Comparison of ENCODE assay signal across 8 cellular contexts in the genomic region with DNA sequence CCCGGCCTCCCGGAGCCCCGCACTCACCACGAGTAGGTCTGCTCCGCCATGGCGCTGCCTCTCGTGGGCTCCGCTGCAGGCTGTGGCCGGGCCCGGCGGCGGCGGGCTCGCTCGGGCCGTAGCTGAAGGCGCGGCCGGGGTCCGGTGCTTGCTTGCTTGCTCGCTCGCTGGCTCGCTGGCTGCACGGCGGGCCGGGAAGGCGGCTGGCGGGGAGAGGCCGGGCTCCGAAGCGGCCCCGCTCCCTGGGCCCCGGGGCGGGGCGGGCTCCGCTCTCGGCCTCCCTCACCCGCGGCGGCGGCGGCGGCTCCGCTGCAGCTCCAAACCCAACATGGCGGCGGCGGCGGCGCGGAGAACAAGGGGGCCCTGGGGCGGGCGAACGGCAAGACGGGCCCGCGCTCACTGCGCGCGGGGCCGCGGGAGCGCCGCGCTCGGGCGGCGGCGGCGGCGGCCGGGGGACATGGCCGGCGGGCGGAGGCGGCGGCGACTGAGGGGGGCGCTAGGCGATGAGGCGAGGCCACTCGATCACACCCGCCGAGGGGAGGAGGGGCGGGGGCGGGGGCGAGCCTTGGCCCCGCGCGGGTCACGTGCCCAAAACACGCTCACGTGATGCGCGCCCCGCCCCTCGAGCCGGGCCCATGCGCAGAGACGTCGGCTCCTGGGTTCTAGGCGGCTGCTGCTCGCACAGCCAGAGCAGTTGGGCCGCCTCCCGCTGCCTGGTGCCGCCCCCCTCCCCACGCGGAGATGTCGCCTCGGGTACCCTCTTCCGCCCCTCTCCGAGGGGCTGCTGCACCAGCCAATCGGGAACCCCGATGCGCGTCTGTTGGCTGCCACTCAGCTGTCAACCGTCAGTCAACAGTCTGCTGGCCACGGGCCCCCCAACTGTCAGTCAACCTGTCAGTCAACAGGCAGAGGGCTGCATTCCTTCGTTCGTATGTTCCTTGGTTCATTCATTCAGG. TPM values are rescaled to one million over a fixed set of nuclear protein-coding genes. Genes with fewer than 3 reads are reported as not detected.
A peak's percentile ranks its signal among the peaks of the same experiment; 100 is the strongest.
DNase-seq lines count a peak whose midpoint lies in the region; ATAC-seq, FAIRE-seq and TF ChIP-seq lines count a peak whose summit lies in the region.

A gene with protein sequence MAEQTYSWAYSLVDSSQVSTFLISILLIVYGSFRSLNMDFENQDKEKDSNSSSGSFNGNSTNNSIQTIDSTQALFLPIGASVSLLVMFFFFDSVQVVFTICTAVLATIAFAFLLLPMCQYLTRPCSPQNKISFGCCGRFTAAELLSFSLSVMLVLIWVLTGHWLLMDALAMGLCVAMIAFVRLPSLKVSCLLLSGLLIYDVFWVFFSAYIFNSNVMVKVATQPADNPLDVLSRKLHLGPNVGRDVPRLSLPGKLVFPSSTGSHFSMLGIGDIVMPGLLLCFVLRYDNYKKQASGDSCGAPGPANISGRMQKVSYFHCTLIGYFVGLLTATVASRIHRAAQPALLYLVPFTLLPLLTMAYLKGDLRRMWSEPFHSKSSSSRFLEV (minus strand): TSS at position 541 of the 956 bp plus-strand sequence. CDS start 491 bp downstream, at position 50.

- peaks cover 27% of the 10 kb centered on the region for H3K4me1 Mint-ChIP-seq in activated CD8-positive, alpha-beta memory T cell treated with anti-CD3 and anti-CD28 coated beads, Interleukin-2, amount 10 ng/mL, durations not matched to agents 7 days and 5 days

- no peak within 1 kb of the TSS for H2AK5ac ChIP-seq in H1 (ENCODE audit: low read depth, low read length)
- no peak within 1 kb of the TSS for H2AK5ac ChIP-seq in mesendoderm (ENCODE audit: low read length)

- H4K8ac ChIP-seq in H1 (ENCODE audit: extremely low read depth, insufficient read depth, low read length) (peak within 1 kb of the TSS; percentile 93), mesendoderm (ENCODE audit: low read depth, low read length) (no peak within 1 kb of the TSS)

- H3K36me3 ChIP-seq in H1 (ENCODE audit: control insufficient read depth in 2 of 4, insufficient read depth in 4 of 4, low read length in 3 of 4) (no peaks in the 10 kb centered on the region; a peak in 1 of 8 replicates), mesendoderm (ENCODE audit: control insufficient read depth, insufficient read depth, low read length) (no peaks in the 10 kb centered on the region)

- H3K36me3 Mint-ChIP-seq in activated CD8-positive, alpha-beta memory T cell treated with anti-CD3 and anti-CD28 coated beads, Interleukin-2, amount 10 ng/mL, durations not matched to agents 7 days and 5 days: peaks cover 14% of the 10 kb centered on the region

- H2BK15ac ChIP-seq in H1 (ENCODE audit: low read length): no peak within 1 kb of the TSS
- no peak within 1 kb of the TSS for H2BK15ac ChIP-seq in mesendoderm (replicated peaks; ENCODE audit: low read depth)

- H3K9ac ChIP-seq in H1 (replicated peaks in 1 of 4; ENCODE audit: extremely low read depth in 1 of 4, low read depth in 3 of 4, low read length in 3 of 4) (peak within 1 kb of the TSS; percentile 65 to 98 (median 76)), mesendoderm (ENCODE audit: low read length) (peak within 1 kb of the TSS; percentile 81)

- H3K79me2 ChIP-seq in H1 (ENCODE audit: control insufficient read depth in 1 of 2, insufficient read depth in 2 of 2, low read length in 2 of 2) (peaks cover 9 to 43% of the 10 kb centered on the region in 2 experiments), mesendoderm (ENCODE audit: control insufficient read depth, insufficient read depth, low read length) (peaks cover 23% of the 10 kb centered on the region)

- no peak within 1 kb of the TSS for H3K23ac ChIP-seq in H1 (ENCODE audit: insufficient read length)
- H3K23ac ChIP-seq in mesendoderm (ENCODE audit: low read length): peak within 1 kb of the TSS; percentile 7

- H4K5ac ChIP-seq in H1 (ENCODE audit: insufficient read length, low read depth, low read length) (peak within 1 kb of the TSS; percentile 19), mesendoderm (ENCODE audit: low read length) (no peak within 1 kb of the TSS)

- peaks cover 11% of the 10 kb centered on the region for H3K23me2 ChIP-seq in H1 (ENCODE audit: low read depth, low read length)

- POLR2A ChIA-PET in H1 (lab: Charles Lee; ENCODE audit: partially characterized antibody): interaction anchor here (0.9 to 2.2 kb wide), 7 partner anchors 12 to 100 kb away, joined by 3 to 6 read pairs (median 4); no protein-coding TSS in a partner anchor

- no peak within 1 kb of the TSS for H2BK12ac ChIP-seq in H1 (ENCODE audit: low read depth, low read length)

- peaks cover 0 to 3% (median 0%) of the 10 kb centered on the region in 4 experiments; a peak in 4 of 7 replicates for H3K4me1 ChIP-seq in H1 (replicated peaks in 1 of 4; ENCODE audit: control insufficient read depth in 3 of 4, insufficient read depth in 4 of 4, low read length in 3 of 4)
- H3K4me1 ChIP-seq in mesendoderm (ENCODE audit: control insufficient read depth, low read depth, low read length): no peaks in the 10 kb centered on the region

- no peak within 1 kb of the TSS; the same call in 1 of the 2 replicates for H2AFZ ChIP-seq in H1 (ENCODE audit: low read length)

- peaks cover 0 to 10% of the 10 kb centered on the region in 2 experiments for H4K20me1 ChIP-seq in H1 (replicated peaks in 1 of 2; ENCODE audit: control insufficient read depth in 1 of 2, insufficient read depth in 2 of 2, low read length in 2 of 2)

- no peak within 1 kb of the TSS for H4K91ac ChIP-seq in H1 (replicated peaks; ENCODE audit: insufficient read length, low read length)

- WGBS in H1 (ENCODE audit: extremely low coverage in 1 of 2, insufficient coverage in 1 of 2, insufficient read length in 1 of 2, insufficient replicate concordance in 2 of 2, low coverage in 1 of 2, low lambda C conversion rate in 2 of 2, missing lambda C conversion rate in 1 of 2), 2 experiments: 4% methylated on average over 52 of the region's 119 CpGs; no CpG with 5 or more reads in 1 of the 2 experiments
- no CpG with 5 or more reads among the region's 119 CpGs for WGBS in mesendoderm (ENCODE audit: extremely low coverage, insufficient coverage, low lambda C conversion rate)

- H3K18ac ChIP-seq in H1 (ENCODE audit: extremely low read depth, low read length) (peak within 1 kb of the TSS; percentile 78), mesendoderm (ENCODE audit: low read length) (peak within 1 kb of the TSS; percentile 95)

- TF ChIP-seq POLR2A in H1 (IDR thresholded peaks at IDR 0.05; ENCODE audit: control extremely low read depth in 1 of 2, low read depth in 2 of 2, low read length in 2 of 2): no peak

- DNase-seq in COLO829 (ENCODE audit: low spot score) (peak; percentile 84), HUDEP-2 (lab: John Stamatoyannopoulos, UW; ENCODE audit: unreplicated experiment in 76 of 76) (peak in 73 of 76 experiments; percentile 33 to 93 (median 82)), NOMO-1 (lab: John Stamatoyannopoulos, UW; ENCODE audit: unreplicated experiment in 2 of 2) (peak; percentile 64 to 93), H1 (ENCODE audit: low read depth in 1 of 2, low spot score in 2 of 2) (peak; percentile 60 to 96), mesendoderm (peak; percentile 95)
- DNase-seq in activated CD8-positive, alpha-beta memory T cell treated with anti-CD3 and anti-CD28 coated beads, Interleukin-2, amount 10 ng/mL, durations not matched to agents 7 days and 5 days: peak; percentile 94
- DNase-seq in stimulated activated CD8-positive, alpha-beta memory T cell treated with anti-CD3 and anti-CD28 coated beads, Interleukin-12 subunit alpha, Interleukin-12 subunit beta, amount 100 ng/mL, for 24 hours (ENCODE audit: extremely low read depth): peak; percentile 87

- H3K4me3 Mint-ChIP-seq in activated CD8-positive, alpha-beta memory T cell treated with anti-CD3 and anti-CD28 coated beads, Interleukin-2, amount 10 ng/mL, durations not matched to agents 7 days and 5 days: peak within 1 kb of the TSS; percentile 100

- H3K4me2 ChIP-seq in H1 (ENCODE audit: insufficient read depth in 1 of 2, low read depth in 2 of 2, low read length in 2 of 2) (peak within 1 kb of the TSS; percentile 90 to 92), mesendoderm (ENCODE audit: low read length) (peak within 1 kb of the TSS; percentile 65)

- no peak for FAIRE-seq in H1 (lab: Jason Lieb, UNC)

- CTCF ChIA-PET in activated CD8-positive, alpha-beta memory T cell treated with anti-CD3 and anti-CD28 coated beads, Interleukin-2, amount 10 ng/mL, durations not matched to agents 7 days and 5 days (lab: Charles Lee): interaction anchor here (0.9 to 1.7 kb wide), 5 partner anchors 16 to 156 kb away, joined by 3 to 6 read pairs (median 3); no protein-coding TSS in a partner anchor
- CTCF ChIA-PET in H1 (lab: Charles Lee; ENCODE audit: partially characterized antibody): interaction anchor here (0.5 to 3.2 kb wide), 10 partner anchors 9 to 421 kb away, joined by 3 to 12 read pairs (median 4); no protein-coding TSS in a partner anchor

- H3K27ac Mint-ChIP-seq in activated CD8-positive, alpha-beta memory T cell treated with anti-CD3 and anti-CD28 coated beads, Interleukin-2, amount 10 ng/mL, durations not matched to agents 7 days and 5 days: peak within 1 kb of the TSS; percentile 94

- ATAC-seq in GM21381 (IDR thresholded peaks at IDR 0.05; ENCODE audit: unreplicated experiment): peak; percentile 74
- ATAC-seq in activated CD8-positive, alpha-beta memory T cell treated with anti-CD3 and anti-CD28 coated beads, Interleukin-2, amount 10 ng/mL, durations not matched to agents 7 days and 5 days: peak; percentile 85

- H3K4me3 ChIP-seq in H1 (ENCODE audit: extremely low read depth in 1 of 4, insufficient read depth in 2 of 4, low read depth in 3 of 4, low read length in 4 of 4) (peak within 1 kb of the TSS; percentile 63 to 86 (median 76)), mesendoderm (ENCODE audit: low read length) (peak within 1 kb of the TSS; percentile 69)

- H3K27ac ChIP-seq in H1 (ENCODE audit: low read depth, low read length) (peak within 1 kb of the TSS; percentile 82; the same call in 1 of the 2 replicates), mesendoderm (ENCODE audit: low read depth, low read length) (peak within 1 kb of the TSS; percentile 41)

- H3K27me3 ChIP-seq in H1 (replicated peaks in 1 of 4; ENCODE audit: control insufficient read depth in 3 of 4, extremely low read depth in 1 of 4, insufficient read depth in 3 of 4, low read length in 3 of 4) (no peaks in the 10 kb centered on the region), mesendoderm (ENCODE audit: insufficient read depth, low read length, poor library complexity) (no peaks in the 10 kb centered on the region)

- no peak within 1 kb of the TSS for H2BK20ac ChIP-seq in H1 (ENCODE audit: low read length)

- no peaks in the 10 kb centered on the region for H3K27me3 Mint-ChIP-seq in activated CD8-positive, alpha-beta memory T cell treated with anti-CD3 and anti-CD28 coated beads, Interleukin-2, amount 10 ng/mL, durations not matched to agents 7 days and 5 days

- H2BK120ac ChIP-seq in H1 (replicated peaks; ENCODE audit: low read depth, low read length) (no peak within 1 kb of the TSS), mesendoderm (ENCODE audit: low read depth, low read length) (no peak within 1 kb of the TSS)

- no peak for TF ChIP-seq RAD21 in H1 (IDR thresholded peaks at IDR 0.05 in 1 of 2, conservative IDR thresholded peaks at IDR 0.05 in 1 of 2; ENCODE audit: low read depth in 2 of 2, low read length in 2 of 2)

- no peak within 1 kb of the TSS for H3K14ac ChIP-seq in H1 (ENCODE audit: insufficient read length)

- no peak within 1 kb of the TSS for H3K4ac ChIP-seq in H1 (replicated peaks; ENCODE audit: insufficient read length, low read depth, low read length)
- peak within 1 kb of the TSS; percentile 6 for H3K4ac ChIP-seq in mesendoderm (ENCODE audit: low read depth, low read length)

- no peak within 1 kb of the TSS for H2BK5ac ChIP-seq in H1 (ENCODE audit: low read depth, low read length)
- H2BK5ac ChIP-seq in mesendoderm (ENCODE audit: low read length): no peak within 1 kb of the TSS

- no peak within 1 kb of the TSS for H3K56ac ChIP-seq in H1 (replicated peaks; ENCODE audit: insufficient read length, low read depth, low read length)
- H3K56ac ChIP-seq in mesendoderm (ENCODE audit: low read length): peak within 1 kb of the TSS; percentile 94

- peak in 1 of 3 experiments; percentile 13; a peak in 1 of 4 replicates for TF ChIP-seq CTCF in H1 (IDR thresholded peaks at IDR 0.05; ENCODE audit: control extremely low read depth in 1 of 3, insufficient read depth in 1 of 3, low read depth in 1 of 3, low read length in 3 of 3)

- no peaks in the 10 kb centered on the region for H3K9me3 Mint-ChIP-seq in activated CD8-positive, alpha-beta memory T cell treated with anti-CD3 and anti-CD28 coated beads, Interleukin-2, amount 10 ng/mL, durations not matched to agents 7 days and 5 days (ENCODE audit: low read depth)

- TF ChIP-seq EP300 in H1 (IDR thresholded peaks at IDR 0.05; ENCODE audit: borderline replicate concordance in 1 of 2, low read depth in 2 of 2, low read length in 2 of 2): no peak

- no peaks in the 10 kb centered on the region for H3K9me3 ChIP-seq in H1 (ENCODE audit: insufficient read depth in 2 of 2, low read depth in 1 of 2, low read length in 1 of 2)

- peaks cover 6% of the 10 kb centered on the region; the same call in 1 of the 2 replicates for H3K79me1 ChIP-seq in H1 (ENCODE audit: low read depth, low read length)
- H3K79me1 ChIP-seq in mesendoderm (ENCODE audit: low read length): peaks cover 4% of the 10 kb centered on the region

RNA-seq across cellular contexts. Expression of the gene that starts here (rescaled TPM):
- 10 to 100 TPM; 21.3 to 24.2 TPM for total RNA-seq in activated CD8-positive, alpha-beta memory T cell treated with anti-CD3 and anti-CD28 coated beads, Interleukin-2, amount 10 ng/mL, durations not matched to agents 7 days and 5 days
- 43.5 and 48.4 TPM in 2 replicates for total RNA-seq in H1 (2021; fragmentation: NEBNext Ultra II Directional; extraction: Animal tissue kit (Norgen Biotek cat#: 25700))
- polyA plus RNA-seq in H1 (2011; rRNA removed): 27.3 and 30.1 TPM in 2 replicates
- polyA plus RNA-seq in H1 (2011; cell fraction: cytosol; rRNA removed): 16.2 TPM
- 21.4 TPM for polyA plus RNA-seq in H1 (2011; cell fraction: nucleus; rRNA removed)
- polyA plus RNA-seq in H1 (2012, experiment 1 of 2): 18.0 to 27.9 TPM (median 20.8 TPM) in 4 replicates
- 19.8 TPM for polyA plus RNA-seq in H1 (2012, experiment 2 of 2)
- 59.0 TPM for polyA plus RNA-seq in H1 (2013, experiment 1 of 2)
- 59.1 TPM for polyA plus RNA-seq in H1 (2013, experiment 2 of 2)
- 26.9 and 33.5 TPM in 2 replicates for polyA minus RNA-seq in H1 (2011; rRNA and poly(A)+ RNA removed)
- polyA minus RNA-seq in H1 (2011; cell fraction: cytosol; rRNA and poly(A)+ RNA removed): 20.8 TPM
- 23.9 TPM for polyA minus RNA-seq in H1 (2011; cell fraction: nucleus; rRNA and poly(A)+ RNA removed)
- polyA plus RNA-seq in mesendoderm (2013, experiment 1 of 2): 44.3 TPM
- 39.1 TPM for polyA plus RNA-seq in mesendoderm (2013, experiment 2 of 2)

Comparison
In these comparisons a context has a peak if more than half of its experiments do, and no peak if none do; other contexts are left out.
1. Peak in every context shown above with its lines: DNase-seq, ATAC-seq, H3K4me3 ChIP-seq and H3K27ac ChIP-seq.